Comparison of ENCODE assay signal across 1 cellular context in the genomic region with DNA sequence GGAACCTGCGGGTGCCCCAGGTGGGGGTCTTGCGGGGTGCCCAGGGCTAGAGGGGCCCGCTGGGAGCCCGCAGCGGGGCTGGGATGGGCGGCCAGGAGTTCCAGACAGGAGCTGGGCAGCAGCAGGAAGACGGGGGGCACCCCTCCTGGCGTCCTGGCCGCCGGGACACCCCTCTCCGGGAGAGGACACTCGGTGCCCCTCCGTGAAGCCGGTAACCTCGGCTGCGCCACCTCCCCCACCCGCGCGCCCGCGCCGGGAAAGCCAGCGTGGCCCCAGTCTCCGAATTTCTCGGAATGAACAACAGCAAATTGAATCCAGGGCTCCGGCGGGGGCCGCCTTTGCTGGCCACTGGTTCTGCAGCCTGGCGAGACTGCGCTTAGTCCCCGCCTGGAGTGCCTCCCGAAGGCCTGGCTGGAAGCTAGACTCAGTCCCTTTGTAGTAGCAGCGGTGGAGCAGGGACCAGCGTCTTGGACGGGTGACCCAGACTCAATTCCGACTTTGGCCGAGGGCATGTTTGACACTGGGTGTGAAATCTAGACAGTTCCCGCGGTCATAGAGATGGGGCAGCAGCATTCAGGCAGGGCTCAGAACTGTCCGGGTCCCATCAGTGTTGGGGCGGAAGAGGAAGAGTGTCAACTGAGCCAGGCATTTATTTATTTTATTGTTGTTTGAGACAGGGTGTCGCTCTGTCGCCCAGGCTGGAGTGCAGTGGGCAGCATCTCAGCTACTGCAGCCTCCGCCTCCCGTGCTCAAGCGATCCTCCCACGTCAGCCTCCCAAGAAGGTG.
TF ChIP-seq lines count a peak whose summit lies in the region.

No MANE protein-coding gene starts in this region.

TF ChIP-seq in GM23338, 12 proteins besides CTCF, POLR2A, EP300 and RAD21 (continued from another document):
- TF ChIP-seq, protein P1, sequence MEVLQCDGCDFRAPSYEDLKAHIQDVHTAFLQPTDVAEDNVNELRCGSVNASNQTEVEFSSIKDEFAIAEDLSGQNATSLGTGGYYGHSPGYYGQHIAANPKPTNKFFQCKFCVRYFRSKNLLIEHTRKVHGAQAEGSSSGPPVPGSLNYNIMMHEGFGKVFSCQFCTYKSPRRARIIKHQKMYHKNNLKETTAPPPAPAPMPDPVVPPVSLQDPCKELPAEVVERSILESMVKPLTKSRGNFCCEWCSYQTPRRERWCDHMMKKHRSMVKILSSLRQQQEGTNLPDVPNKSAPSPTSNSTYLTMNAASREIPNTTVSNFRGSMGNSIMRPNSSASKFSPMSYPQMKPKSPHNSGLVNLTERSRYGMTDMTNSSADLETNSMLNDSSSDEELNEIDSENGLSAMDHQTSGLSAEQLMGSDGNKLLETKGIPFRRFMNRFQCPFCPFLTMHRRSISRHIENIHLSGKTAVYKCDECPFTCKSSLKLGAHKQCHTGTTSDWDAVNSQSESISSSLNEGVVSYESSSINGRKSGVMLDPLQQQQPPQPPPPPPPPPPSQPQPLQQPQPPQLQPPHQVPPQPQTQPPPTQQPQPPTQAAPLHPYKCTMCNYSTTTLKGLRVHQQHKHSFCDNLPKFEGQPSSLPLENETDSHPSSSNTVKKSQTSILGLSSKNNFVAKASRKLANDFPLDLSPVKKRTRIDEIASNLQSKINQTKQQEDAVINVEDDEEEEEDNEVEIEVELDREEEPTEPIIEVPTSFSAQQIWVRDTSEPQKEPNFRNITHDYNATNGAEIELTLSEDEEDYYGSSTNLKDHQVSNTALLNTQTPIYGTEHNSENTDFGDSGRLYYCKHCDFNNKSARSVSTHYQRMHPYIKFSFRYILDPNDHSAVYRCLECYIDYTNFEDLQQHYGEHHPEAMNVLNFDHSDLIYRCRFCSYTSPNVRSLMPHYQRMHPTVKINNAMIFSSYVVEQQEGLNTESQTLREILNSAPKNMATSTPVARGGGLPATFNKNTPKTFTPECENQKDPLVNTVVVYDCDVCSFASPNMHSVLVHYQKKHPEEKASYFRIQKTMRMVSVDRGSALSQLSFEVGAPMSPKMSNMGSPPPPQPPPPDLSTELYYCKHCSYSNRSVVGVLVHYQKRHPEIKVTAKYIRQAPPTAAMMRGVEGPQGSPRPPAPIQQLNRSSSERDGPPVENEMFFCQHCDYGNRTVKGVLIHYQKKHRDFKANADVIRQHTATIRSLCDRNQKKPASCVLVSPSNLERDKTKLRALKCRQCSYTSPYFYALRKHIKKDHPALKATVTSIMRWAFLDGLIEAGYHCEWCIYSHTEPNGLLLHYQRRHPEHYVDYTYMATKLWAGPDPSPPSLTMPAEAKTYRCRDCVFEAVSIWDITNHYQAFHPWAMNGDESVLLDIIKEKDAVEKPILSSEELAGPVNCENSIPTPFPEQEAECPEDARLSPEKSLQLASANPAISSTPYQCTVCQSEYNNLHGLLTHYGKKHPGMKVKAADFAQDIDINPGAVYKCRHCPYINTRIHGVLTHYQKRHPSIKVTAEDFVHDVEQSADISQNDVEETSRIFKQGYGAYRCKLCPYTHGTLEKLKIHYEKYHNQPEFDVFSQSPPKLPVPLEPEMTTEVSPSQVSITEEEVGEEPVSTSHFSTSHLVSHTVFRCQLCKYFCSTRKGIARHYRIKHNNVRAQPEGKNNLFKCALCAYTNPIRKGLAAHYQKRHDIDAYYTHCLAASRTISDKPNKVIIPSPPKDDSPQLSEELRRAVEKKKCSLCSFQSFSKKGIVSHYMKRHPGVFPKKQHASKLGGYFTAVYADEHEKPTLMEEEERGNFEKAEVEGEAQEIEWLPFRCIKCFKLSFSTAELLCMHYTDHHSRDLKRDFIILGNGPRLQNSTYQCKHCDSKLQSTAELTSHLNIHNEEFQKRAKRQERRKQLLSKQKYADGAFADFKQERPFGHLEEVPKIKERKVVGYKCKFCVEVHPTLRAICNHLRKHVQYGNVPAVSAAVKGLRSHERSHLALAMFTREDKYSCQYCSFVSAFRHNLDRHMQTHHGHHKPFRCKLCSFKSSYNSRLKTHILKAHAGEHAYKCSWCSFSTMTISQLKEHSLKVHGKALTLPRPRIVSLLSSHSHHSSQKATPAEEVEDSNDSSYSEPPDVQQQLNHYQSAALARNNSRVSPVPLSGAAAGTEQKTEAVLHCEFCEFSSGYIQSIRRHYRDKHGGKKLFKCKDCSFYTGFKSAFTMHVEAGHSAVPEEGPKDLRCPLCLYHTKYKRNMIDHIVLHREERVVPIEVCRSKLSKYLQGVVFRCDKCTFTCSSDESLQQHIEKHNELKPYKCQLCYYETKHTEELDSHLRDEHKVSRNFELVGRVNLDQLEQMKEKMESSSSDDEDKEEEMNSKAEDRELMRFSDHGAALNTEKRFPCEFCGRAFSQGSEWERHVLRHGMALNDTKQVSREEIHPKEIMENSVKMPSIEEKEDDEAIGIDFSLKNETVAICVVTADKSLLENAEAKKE (CRISPR knock-in tag; IDR thresholded peaks at IDR 0.05), result no peak
- no peak for TF ChIP-seq POLR2AphosphoS5 (IDR thresholded peaks at IDR 0.05; ENCODE audit: low read depth)
- TF ChIP-seq CREB1 (CRISPR knock-in tag; IDR thresholded peaks at IDR 0.05; ENCODE audit: low read depth), result no peak
